Comparison of ENCODE assay signal across 10 cellular contexts in genomic region chr3:49701388-49702077, GRCh38. TPM values are rescaled to one million over a fixed set of nuclear protein-coding genes. Genes with fewer than 3 reads are reported as not detected.
DNase-seq lines count a peak whose midpoint lies in the region; ATAC-seq and TF ChIP-seq lines count a peak whose summit lies in the region.
"Had no signal": no experiment of that assay in that cellular context is flagged by ENCODE, and none has a peak within 500 bp of the region (broad histone marks: within the 10 kb centered on the region; RNA-seq: fewer than 3 reads in every experiment).

No MANE protein-coding gene starts in this region.

- no peaks in the 10 kb centered on the region for H4K20me1 ChIP-seq in OCI-LY3 (ENCODE audit: insufficient read depth, low read length)

- no TSS peak for BruUV-seq in Caco-2 (replicated peaks; lab: Mats Ljungman, UMichigan)

- H3K27me3 ChIP-seq in Caco-2 (replicated peaks; ENCODE audit: control insufficient read depth, insufficient read depth, low read length) = no peaks in the 10 kb centered on the region
- H3K27me3 ChIP-seq in OCI-LY3 (ENCODE audit: low read depth, low read length) = no peaks in the 10 kb centered on the region
- H3K27me3 ChIP-seq: upper lobe of left lung had no signal

- CTCF ChIA-PET in Caco-2 (lab: Charles Lee) = interaction anchor here (0.6 to 1.9 kb wide), 7 partner anchors 18 to 162 kb away, joined by 3 to 6 read pairs (median 4); partner anchors contain the start of genes AMIGO3, BSN, GMPPB and INKA1

- no peak overlapping the region for H3K9ac ChIP-seq in OCI-LY3 (ENCODE audit: low read length)

- no peak for DNase-seq in Caco-2
- DNase-seq in islet precursor cell = peak; percentile 73
- no peak for DNase-seq in stimulated activated naive CD4-positive, alpha-beta T cell treated with Interleukin-2 at 50 U/mL for 16 hours (lab: John Stamatoyannopoulos, UW)
- DNase-seq in T-helper 9 cell = no peak
- DNase-seq: NCI-H446 treated with DMSO at 0.1 percent for 48 hours had no signal

- H3K27me3 Mint-ChIP-seq in Caco-2 (ENCODE audit: insufficient read depth, unreplicated experiment) = no peaks in the 10 kb centered on the region

- no peaks in the 10 kb centered on the region for H3K4me1 Mint-ChIP-seq in Caco-2 (ENCODE audit: low read depth, unreplicated experiment)

- H3K79me2 ChIP-seq in OCI-LY3 (ENCODE audit: low read length) = no peaks in the 10 kb centered on the region

- H3K4me3 ChIP-seq in Caco-2 (ENCODE audit: low read depth, low read length) (no peak overlapping the region), OCI-LY3 (ENCODE audit: low read length) (no peak overlapping the region)
- H3K4me3 ChIP-seq: upper lobe of left lung had no signal

- H3K36me3 Mint-ChIP-seq in Caco-2 (ENCODE audit: insufficient read depth, unreplicated experiment) = peaks cover 5% of the 10 kb centered on the region

- intact Hi-C loops in Caco-2 (cut with micrococcal nuclease; ENCODE audit: unreplicated experiment) = loop anchor here (5.0 kb wide), 1 partner anchor 206 kb away; no protein-coding TSS in a partner anchor

- H3K9me3 ChIP-seq in Caco-2 = no peaks in the 10 kb centered on the region
- no peaks in the 10 kb centered on the region for H3K9me3 ChIP-seq in OCI-LY3 (ENCODE audit: insufficient read depth, low read length)
- H3K9me3 ChIP-seq: upper lobe of left lung had no signal

- ATAC-seq in GM21526 (IDR thresholded peaks at IDR 0.05; ENCODE audit: low FRiP score, unreplicated experiment) = no peak

- no peaks in the 10 kb centered on the region for H3K4me1 ChIP-seq in Caco-2
- H3K4me1 ChIP-seq in OCI-LY3 (ENCODE audit: low read length) = no peaks in the 10 kb centered on the region

- H3K4me2 ChIP-seq in OCI-LY3 (ENCODE audit: low read length) = no peak overlapping the region

- H3K27ac Mint-ChIP-seq in Caco-2 (ENCODE audit: unreplicated experiment) = no peak overlapping the region

- POLR2A ChIA-PET in Caco-2 (lab: Charles Lee) = no interaction called here

- H2AFZ ChIP-seq in OCI-LY3 (ENCODE audit: low read depth, low read length) = no peak overlapping the region

- H3K4me3 Mint-ChIP-seq in Caco-2 (ENCODE audit: unreplicated experiment) = no peak overlapping the region

- H3K36me3 ChIP-seq in Caco-2 (ENCODE audit: control insufficient read depth, insufficient read depth, low read length) (no peaks in the 10 kb centered on the region; the same call in 1 of the 2 replicates), OCI-LY3 (replicated peaks; ENCODE audit: low read depth, low read length) (peaks cover 9% of the 10 kb centered on the region)

- peak; percentile 24 to 46 for TF ChIP-seq CTCF in Caco-2 (IDR thresholded peaks at IDR 0.05; ENCODE audit: insufficient read depth in 1 of 2, low read depth in 1 of 2, low read length in 1 of 2, severe bottlenecking in 1 of 2, unreplicated experiment in 1 of 2)
- peak; percentile 48 for TF ChIP-seq CTCF in OCI-LY3 (IDR thresholded peaks at IDR 0.05; ENCODE audit: low read depth, low read length)

- H3K27ac ChIP-seq in OCI-LY3 (ENCODE audit: low read length) = no peak overlapping the region
- H3K27ac ChIP-seq: upper lobe of left lung had no signal

- no peaks in the 10 kb centered on the region for H3K9me3 Mint-ChIP-seq in Caco-2 (ENCODE audit: unreplicated experiment)

RNA-seq across cellular contexts. Expression of gene RNF123, which starts 12.2 kb away (rescaled TPM):
- 45.2 and 50.3 TPM in 2 replicates for total RNA-seq in Caco-2 (2022)

RNA-seq across cellular contexts. Expression of gene MST1, which starts 12.3 kb away (rescaled TPM):
- 12.6 and 15.4 TPM in 2 replicates for total RNA-seq in Caco-2 (2022)

RNA-seq across cellular contexts. Expression of gene AMIGO3, which starts 18.0 kb away (rescaled TPM):
- total RNA-seq in Caco-2 (2022) = not detected in 2 replicates
- total RNA-seq: frontal cortex, renal cortical epithelial cell had no signal

RNA-seq across cellular contexts. Expression of gene GMPPB, which starts 22.2 kb away (rescaled TPM):
- 26.2 and 26.5 TPM in 2 replicates for total RNA-seq in Caco-2 (2022)

RNA-seq across cellular contexts. Expression of gene APEH, which starts 27.4 kb away (rescaled TPM):
- total RNA-seq in Caco-2 (2022) = 236 and 279 TPM in 2 replicates
